8 cellular contexts compared by ENCODE assay signal in genomic region chr13:49436890-49437289, GRCh38. TPM values are rescaled to one million over a fixed set of nuclear protein-coding genes. Genes with fewer than 3 reads are reported as not detected.
DNase-seq lines count a peak whose midpoint lies in the region; ATAC-seq and TF ChIP-seq lines count a peak whose summit lies in the region.

No MANE protein-coding gene starts in this region.

- H3K4me1 Mint-ChIP-seq in nephron: no peaks in the 10 kb centered on the region

- no peak overlapping the region for H3K4me2 ChIP-seq in OCI-LY1 (ENCODE audit: low read length)

- no peaks in the 10 kb centered on the region for H3K27me3 Mint-ChIP-seq in nephron (ENCODE audit: low read depth)

- DNase-seq in BE2C (peak; percentile 9), esophagus squamous epithelium (lab: John Stamatoyannopoulos, UW) (no peak), cerebellar nuclear complex (lab: John Stamatoyannopoulos, UW) (no peak), Peyer's patch (no peak)

- WGBS in esophagus squamous epithelium, 2 donors: 47 to 52% methylated on average over 3 of the region's 3 CpGs

- TF ChIP-seq CTCF in BE2C (IDR thresholded peaks at IDR 0.05; ENCODE audit: low read depth, low read length): 0 out of 2 replicates have a peak, but pooled peaks have one; percentile 9
- TF ChIP-seq CTCF in OCI-LY1 (IDR thresholded peaks at IDR 0.05; ENCODE audit: low read length): peak; percentile 16; the same call in 1 of the 2 replicates
- peak in 4 of 6 experiments; percentile 15 to 45 (median 27) for TF ChIP-seq CTCF in esophagus squamous epithelium (IDR thresholded peaks at IDR 0.05)
- peak in 2 of 3 experiments; percentile 15 to 20 for TF ChIP-seq CTCF in nephron (IDR thresholded peaks at IDR 0.05; ENCODE audit: unreplicated experiment in 3 of 3)
- TF ChIP-seq CTCF in Peyer's patch (IDR thresholded peaks at IDR 0.05): peak in 2 of 6 experiments; percentile 21 to 23

- intact Hi-C loops in esophagus squamous epithelium (cut with DNase I): loop anchor here (5.0 kb wide), 1 partner anchor 135 kb away; no protein-coding TSS in a partner anchor

- no peaks in the 10 kb centered on the region; the same call in 1 of the 2 replicates for H3K27me3 ChIP-seq in BE2C
- no peaks in the 10 kb centered on the region for H3K27me3 ChIP-seq in OCI-LY1 (ENCODE audit: insufficient read depth, low read length)
- H3K27me3 ChIP-seq in esophagus squamous epithelium: no peaks in the 10 kb centered on the region
- no peaks in the 10 kb centered on the region for H3K27me3 ChIP-seq in Peyer's patch

- no peaks in the 10 kb centered on the region for H3K79me2 ChIP-seq in OCI-LY1 (ENCODE audit: insufficient read depth, low read length)

- no peak overlapping the region for H3K4me3 ChIP-seq in BE2C (ENCODE audit: low read depth, low read length)
- no peak overlapping the region for H3K4me3 ChIP-seq in OCI-LY1 (ENCODE audit: low read depth, low read length, poor library complexity, severe bottlenecking)
- H3K4me3 ChIP-seq in esophagus squamous epithelium: no peak overlapping the region
- no peak overlapping the region for H3K4me3 ChIP-seq in Peyer's patch

- ATAC-seq in HG02571 (IDR thresholded peaks at IDR 0.05; ENCODE audit: unreplicated experiment): no peak
- no peak for ATAC-seq in HG02588 (IDR thresholded peaks at IDR 0.05; ENCODE audit: unreplicated experiment)

- no peaks in the 10 kb centered on the region for H3F3A ChIP-seq in OCI-LY1 (ENCODE audit: insufficient read depth, low read length)

- H3K4me3 Mint-ChIP-seq in nephron: no peak overlapping the region

- H3K4me1 ChIP-seq in BE2C (no peaks in the 10 kb centered on the region), OCI-LY1 (ENCODE audit: insufficient read depth, low read length, severe bottlenecking) (peaks cover 20% of the 10 kb centered on the region), esophagus squamous epithelium (no peaks in the 10 kb centered on the region), Peyer's patch (no peaks in the 10 kb centered on the region)

- H3K36me3 Mint-ChIP-seq in nephron (ENCODE audit: low read depth): peaks cover 5% of the 10 kb centered on the region

- no peaks in the 10 kb centered on the region for H3K9me2 ChIP-seq in OCI-LY1 (ENCODE audit: low read depth, low read length)

- no peak overlapping the region for H2AFZ ChIP-seq in OCI-LY1 (ENCODE audit: low read length)

- TF ChIP-seq POLR2A in esophagus squamous epithelium (IDR thresholded peaks at IDR 0.05) (no peak), Peyer's patch (IDR thresholded peaks at IDR 0.05) (no peak)

- no peaks in the 10 kb centered on the region for H3K9me3 Mint-ChIP-seq in nephron

- H4K20me1 ChIP-seq in OCI-LY1 (ENCODE audit: insufficient read depth, low read length): no peaks in the 10 kb centered on the region

- H3K27ac Mint-ChIP-seq in nephron: no peak overlapping the region

- H3K9me3 ChIP-seq in BE2C (no peaks in the 10 kb centered on the region), OCI-LY1 (ENCODE audit: low read length) (no peaks in the 10 kb centered on the region), esophagus squamous epithelium (no peaks in the 10 kb centered on the region), Peyer's patch (no peaks in the 10 kb centered on the region)

- H3K9ac ChIP-seq in OCI-LY1 (ENCODE audit: low read length): no peak overlapping the region

- no peak overlapping the region for H3K27ac ChIP-seq in OCI-LY1 (ENCODE audit: low read depth, low read length, poor library complexity, severe bottlenecking)
- no peak overlapping the region for H3K27ac ChIP-seq in esophagus squamous epithelium
- H3K27ac ChIP-seq in Peyer's patch: no peak overlapping the region

- H3K36me3 ChIP-seq in BE2C (no peaks in the 10 kb centered on the region), OCI-LY1 (ENCODE audit: insufficient read depth, low read length) (no peaks in the 10 kb centered on the region), esophagus squamous epithelium (peaks cover 0 to 26% (median 0%) of the 10 kb centered on the region in 3 donors), Peyer's patch (no peaks in the 10 kb centered on the region)

RNA-seq across cellular contexts. Expression of gene CAB39L, which starts 7.0 kb away (rescaled TPM):
- 2.6 TPM for polyA plus RNA-seq in BE2C (2012; ENCODE audit: insufficient read depth, insufficient read length, low read depth)
- total RNA-seq in esophagus squamous epithelium (10 to 100 TPM; 16.9 to 29.2 (median 21.2) TPM), Peyer's patch (10 to 100 TPM in 2 of 4 donors, 1 to 10 TPM in 2; 8.3 to 28.9 (median 11.6) TPM)

RNA-seq across cellular contexts. Expression of gene SETDB2, which starts 7.2 kb away (rescaled TPM):
- 1.7 TPM for polyA plus RNA-seq in BE2C (2012; ENCODE audit: insufficient read depth, insufficient read length, low read depth)
- 1 to 10 TPM; 2.3 to 9.0 (median 4.8) TPM for total RNA-seq in esophagus squamous epithelium
- total RNA-seq in Peyer's patch: 10 to 100 TPM in 1 of 4 donors, 1 to 10 TPM in 3; 5.4 to 20.6 (median 8.9) TPM

RNA-seq across cellular contexts. Expression of gene PHF11, which starts 58.9 kb away (rescaled TPM):
- polyA plus RNA-seq in BE2C (2012; ENCODE audit: insufficient read depth, insufficient read length, low read depth): 0.90 TPM
- total RNA-seq in esophagus squamous epithelium (10 to 100 TPM; 12.9 to 31.3 (median 19.6) TPM), Peyer's patch (10 to 100 TPM; 26.1 to 61.9 (median 57.4) TPM)
